11 cellular contexts compared by ENCODE assay signal in genomic region chr1:31923905-31924304, GRCh38. TPM values are rescaled to one million over a fixed set of nuclear protein-coding genes. Genes with fewer than 3 reads are reported as not detected.
A peak's percentile ranks its signal among the peaks of the same experiment; 100 is the strongest.
DNase-seq lines count a peak whose midpoint lies in the region; ATAC-seq, FAIRE-seq and TF ChIP-seq lines count a peak whose summit lies in the region.
"Had no signal": no experiment of that assay in that cellular context is flagged by ENCODE, and none has a peak within 500 bp of the region (broad histone marks: within the 10 kb centered on the region; RNA-seq: fewer than 3 reads in every experiment).

No MANE protein-coding gene starts in this region.

- TF ChIP-seq POLR2A in GM12892 (IDR thresholded peaks at IDR 0.05; ENCODE audit: low read depth, low read length): no peak

- peaks cover 12% of the 10 kb centered on the region; the same call in 1 of the 2 replicates for H3K36me3 Mint-ChIP-seq in WTC11

- intact Hi-C loops in sciatic nerve (cut with DNase I): no loop called here

- TF ChIP-seq CTCF in WTC11 (IDR thresholded peaks at IDR 0.05): no peak

- peaks cover 36% of the 10 kb centered on the region for H3K4me1 Mint-ChIP-seq in WTC11

- CTCF ChIA-PET in WTC11 (lab: Charles Lee): interaction anchor here (0.9 to 1.7 kb wide), 2 partner anchors 14 to 40 kb away, joined by 3 to 8 read pairs; partner anchors contain the start of gene PTP4A2

- DNase-seq in GM12892 (ENCODE audit: insufficient read length): no peak
- DNase-seq in WTC11 (ENCODE audit: low spot score): no peak
- DNase-seq in foreskin melanocyte: peak; percentile 72
- DNase-seq in sciatic nerve (ENCODE audit: low spot score): no peak
- no peak for DNase-seq in activated effector memory CD4-positive, alpha-beta T cell treated with anti-CD3 and anti-CD28 coated beads, Interleukin-2, amount 50 U/mL, for 16 hours
- no peak for DNase-seq in cerebellar cortex (ENCODE audit: low spot score)
- DNase-seq: esophagus squamous epithelium had no signal

- no peaks in the 10 kb centered on the region for H3K27me3 Mint-ChIP-seq in WTC11 (ENCODE audit: low read depth)

- H3K4me3 Mint-ChIP-seq in WTC11: no peak overlapping the region
- H3K4me3 Mint-ChIP-seq: nephron had no signal

- FAIRE-seq in GM12892 (lab: Jason Lieb, UNC): peak; percentile 73
- FAIRE-seq: D721Med had no signal

- peak overlapping the region; percentile 71; the same call in 1 of the 2 replicates for H3K27ac Mint-ChIP-seq in WTC11

- POLR2A ChIA-PET in WTC11 (lab: Charles Lee): no interaction called here

- ATAC-seq in WTC11 (no peak), sciatic nerve (peak; percentile 84), GM18502 (IDR thresholded peaks at IDR 0.05; ENCODE audit: poor library complexity, unreplicated experiment) (no peak), GM21423 (IDR thresholded peaks at IDR 0.05; ENCODE audit: unreplicated experiment) (no peak)

- peaks cover 3% of the 10 kb centered on the region; the same call in 1 of the 2 replicates for H3K9me3 Mint-ChIP-seq in WTC11

TF ChIP-seq in WTC11, 78 proteins besides CTCF, POLR2A, EP300 and RAD21:
- no peak for TF ChIP-seq MAX (CRISPR knock-in tag; IDR thresholded peaks at IDR 0.05)
- TF ChIP-seq ATF3 (CRISPR knock-in tag; conservative IDR thresholded peaks at IDR 0.05): no peak
- no peak for TF ChIP-seq E2F5 (CRISPR knock-in tag; IDR thresholded peaks at IDR 0.05)
- TF ChIP-seq NR3C1 (CRISPR knock-in tag; conservative IDR thresholded peaks at IDR 0.05; ENCODE audit: low read depth): no peak
- no peak for TF ChIP-seq FOXJ3 (CRISPR knock-in tag; IDR thresholded peaks at IDR 0.05; ENCODE audit: borderline replicate concordance)
- no peak for TF ChIP-seq FOXK1 (CRISPR knock-in tag; IDR thresholded peaks at IDR 0.05)
- no peak for TF ChIP-seq HMGXB4 (CRISPR knock-in tag; IDR thresholded peaks at IDR 0.05)
- no peak for TF ChIP-seq MYBL2 (CRISPR knock-in tag; IDR thresholded peaks at IDR 0.05)
- TF ChIP-seq ZNF416 (CRISPR knock-in tag; IDR thresholded peaks at IDR 0.05): no peak

RNA-seq across cellular contexts. Expression of gene PTP4A2, which starts 14.3 kb away (rescaled TPM):
- polyA plus RNA-seq in GM12892 (2012; ENCODE audit: missing spikeins): 377 TPM
- total RNA-seq in WTC11 (2021) (147 to 172 TPM (median 150 TPM) in 3 replicates), sciatic nerve (256 TPM)
